Comparison of ENCODE assay signal across 10 cellular contexts in the genomic region with DNA sequence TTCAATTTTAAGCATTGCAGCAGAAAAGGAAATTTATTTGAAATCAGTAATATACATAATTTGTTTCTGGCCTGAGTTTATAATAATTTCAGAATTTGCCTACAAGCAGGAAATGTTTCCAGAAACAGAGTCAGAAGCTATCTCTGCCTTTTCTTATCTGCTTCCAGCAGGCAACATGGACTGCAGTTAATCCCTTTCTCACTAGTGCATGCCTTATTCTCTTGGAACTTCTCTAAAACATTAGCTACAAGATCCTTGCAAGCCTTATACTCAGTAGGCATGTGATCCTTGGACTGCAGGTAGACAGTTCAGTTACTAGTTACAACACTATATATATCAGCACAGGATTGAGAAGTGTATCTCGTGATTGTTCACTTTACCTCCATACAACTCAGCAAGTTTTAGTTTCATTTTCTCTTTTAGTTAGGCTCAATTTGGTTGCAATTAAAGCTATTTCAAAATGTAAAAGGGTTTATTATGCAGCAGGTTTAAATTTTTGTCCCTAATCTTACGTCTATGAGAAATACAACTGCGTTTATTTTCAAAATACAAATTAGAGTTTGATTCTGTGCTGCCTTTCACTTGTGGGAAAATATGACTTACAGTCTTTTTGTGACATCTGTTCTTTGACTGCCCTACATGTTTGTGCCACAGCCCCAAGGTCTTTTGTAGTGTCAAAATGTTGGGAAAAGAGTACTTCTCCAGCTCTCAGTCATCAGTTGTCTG.
DNase-seq lines count a peak whose midpoint lies in the region; ATAC-seq, FAIRE-seq and TF ChIP-seq lines count a peak whose summit lies in the region.
"Had no signal": no experiment of that assay in that cellular context is flagged by ENCODE, and none has a peak within 500 bp of the region (broad histone marks: within the 10 kb centered on the region; RNA-seq: fewer than 3 reads in every experiment).

No MANE protein-coding gene starts in this region.

- H3K27me3 ChIP-seq in OCI-LY1 (ENCODE audit: insufficient read depth, low read length) (no peaks in the 10 kb centered on the region), H1 (replicated peaks in 1 of 4; ENCODE audit: control insufficient read depth in 3 of 4, extremely low read depth in 1 of 4, insufficient read depth in 3 of 4, low read length in 3 of 4) (no peaks in the 10 kb centered on the region), WERI-Rb-1 (ENCODE audit: insufficient read depth, low read depth, severe bottlenecking) (no peaks in the 10 kb centered on the region)

- H3K4me1 ChIP-seq in OCI-LY1 (ENCODE audit: insufficient read depth, low read length, severe bottlenecking) (peaks cover 12% of the 10 kb centered on the region), H1 (replicated peaks in 1 of 4; ENCODE audit: control insufficient read depth in 3 of 4, insufficient read depth in 4 of 4, low read length in 3 of 4) (no peaks in the 10 kb centered on the region)

- WGBS in H1 (ENCODE audit: extremely low coverage in 1 of 2, insufficient coverage in 1 of 2, insufficient read length in 1 of 2, insufficient replicate concordance in 2 of 2, low coverage in 1 of 2, low lambda C conversion rate in 2 of 2, missing lambda C conversion rate in 1 of 2), 2 experiments = 80% methylated on average over 3 of the region's 3 CpGs; no CpG with 5 or more reads in 1 of the 2 experiments

- TF ChIP-seq EP300 in H1 (IDR thresholded peaks at IDR 0.05; ENCODE audit: borderline replicate concordance in 1 of 2, low read depth in 2 of 2, low read length in 2 of 2) = no peak

- H3K79me2 ChIP-seq in OCI-LY1 (ENCODE audit: insufficient read depth, low read length) (no peaks in the 10 kb centered on the region), H1 (ENCODE audit: control insufficient read depth in 1 of 2, insufficient read depth in 2 of 2, low read length in 2 of 2) (no peaks in the 10 kb centered on the region)

- peak; percentile 1 for DNase-seq in GM20000 (ENCODE audit: low spot score)
- no peak for DNase-seq in H1 (ENCODE audit: low read depth in 1 of 2, low spot score in 2 of 2)
- DNase-seq in natural killer cell treated with Interleukin-12 subunit alpha and Interleukin-12 subunit beta and Interleukin-15 and Interleukin-18, amount 100 ng/mL, for 72 hours (ENCODE audit: low spot score) = no peak
- no peak for DNase-seq in sciatic nerve (ENCODE audit: low spot score)
- DNase-seq in WERI-Rb-1 = no peak
- DNase-seq in RWPE1 (ENCODE audit: low spot score) = no peak
- no peak for DNase-seq in AG08396 (ENCODE audit: low spot score)
- DNase-seq: activated naive CD4-positive, alpha-beta T cell treated with Interleukin-2 at 50 U/mL for 16 hours had no signal

- POLR2A ChIA-PET in H1 (lab: Charles Lee; ENCODE audit: partially characterized antibody) = no interaction called here
- POLR2A ChIA-PET in RWPE1 (lab: Yijun Ruan, JAX; ENCODE audit: low non-redundant PET) = no interaction called here

- TF ChIP-seq CTCF in GM20000 (IDR thresholded peaks at IDR 0.05; ENCODE audit: extremely low read depth, missing control alignments) (no peak), OCI-LY1 (IDR thresholded peaks at IDR 0.05; ENCODE audit: low read length) (no peak), H1 (IDR thresholded peaks at IDR 0.05; ENCODE audit: control extremely low read depth in 1 of 3, insufficient read depth in 1 of 3, low read depth in 1 of 3, low read length in 3 of 3) (no peak), WERI-Rb-1 (IDR thresholded peaks at IDR 0.05; ENCODE audit: low read depth, low read length) (no peak), RWPE1 (conservative IDR thresholded peaks at IDR 0.05; ENCODE audit: low read depth) (no peak)

- intact Hi-C loops in sciatic nerve (cut with DNase I) = no loop called here

- no peak overlapping the region for H3K27ac Mint-ChIP-seq in natural killer cell treated with Interleukin-12 subunit alpha and Interleukin-12 subunit beta and Interleukin-15 and Interleukin-18, amount 100 ng/mL, for 72 hours
- H3K27ac Mint-ChIP-seq: WTC11 had no signal

- no peaks in the 10 kb centered on the region for H3K9me3 ChIP-seq in OCI-LY1 (ENCODE audit: low read length)
- no peaks in the 10 kb centered on the region for H3K9me3 ChIP-seq in H1 (ENCODE audit: insufficient read depth in 2 of 2, low read depth in 1 of 2, low read length in 1 of 2)
- H3K9me3 ChIP-seq in WERI-Rb-1 (ENCODE audit: severe bottlenecking) = no peaks in the 10 kb centered on the region

- no peak for TF ChIP-seq RAD21 in H1 (IDR thresholded peaks at IDR 0.05 in 1 of 2, conservative IDR thresholded peaks at IDR 0.05 in 1 of 2; ENCODE audit: low read depth in 2 of 2, low read length in 2 of 2)

- H2BK15ac ChIP-seq in H1 (ENCODE audit: low read length) = no peak overlapping the region

- ATAC-seq in natural killer cell treated with Interleukin-12 subunit alpha and Interleukin-12 subunit beta and Interleukin-15 and Interleukin-18, amount 100 ng/mL, for 72 hours = no peak
- ATAC-seq in sciatic nerve = no peak
- ATAC-seq: WTC11 had no signal

- no peaks in the 10 kb centered on the region for H3F3A ChIP-seq in OCI-LY1 (ENCODE audit: insufficient read depth, low read length)

- H3K4me1 Mint-ChIP-seq in natural killer cell treated with Interleukin-12 subunit alpha and Interleukin-12 subunit beta and Interleukin-15 and Interleukin-18, amount 100 ng/mL, for 72 hours (ENCODE audit: low read depth in 2 of 2) = peaks cover 6 to 11% of the 10 kb centered on the region in 2 donors

- no peak overlapping the region for H4K5ac ChIP-seq in H1 (ENCODE audit: insufficient read length, low read depth, low read length)

- no peak overlapping the region for H4K8ac ChIP-seq in H1 (ENCODE audit: extremely low read depth, insufficient read depth, low read length)

- no peak overlapping the region for H3K14ac ChIP-seq in H1 (ENCODE audit: insufficient read length)

- H2AFZ ChIP-seq in OCI-LY1 (ENCODE audit: low read length) (peak overlapping the region; percentile 94), H1 (ENCODE audit: low read length) (peak overlapping the region; percentile 59; the same call in 1 of the 2 replicates)

- no peaks in the 10 kb centered on the region for H3K9me2 ChIP-seq in OCI-LY1 (ENCODE audit: low read depth, low read length)

- no peaks in the 10 kb centered on the region for H3K27me3 Mint-ChIP-seq in natural killer cell treated with Interleukin-12 subunit alpha and Interleukin-12 subunit beta and Interleukin-15 and Interleukin-18, amount 100 ng/mL, for 72 hours

- H3K9ac ChIP-seq in OCI-LY1 (ENCODE audit: low read length) (no peak overlapping the region), H1 (replicated peaks in 1 of 4; ENCODE audit: extremely low read depth in 1 of 4, low read depth in 3 of 4, low read length in 3 of 4) (no peak overlapping the region)

- no peak overlapping the region for H2AK5ac ChIP-seq in H1 (ENCODE audit: low read depth, low read length)

- H3K36me3 ChIP-seq in OCI-LY1 (ENCODE audit: insufficient read depth, low read length) (no peaks in the 10 kb centered on the region), H1 (ENCODE audit: control insufficient read depth in 2 of 4, insufficient read depth in 4 of 4, low read length in 3 of 4) (no peaks in the 10 kb centered on the region), WERI-Rb-1 (no peaks in the 10 kb centered on the region)

- TF ChIP-seq POLR2A in H1 (IDR thresholded peaks at IDR 0.05; ENCODE audit: control extremely low read depth in 1 of 2, low read depth in 2 of 2, low read length in 2 of 2) = no peak

- no peak overlapping the region for H3K56ac ChIP-seq in H1 (replicated peaks; ENCODE audit: insufficient read length, low read depth, low read length)

- H2BK12ac ChIP-seq in H1 (ENCODE audit: low read depth, low read length) = no peak overlapping the region

- H2BK20ac ChIP-seq in H1 (ENCODE audit: low read length) = no peak overlapping the region

- H3K4me3 Mint-ChIP-seq in natural killer cell treated with Interleukin-12 subunit alpha and Interleukin-12 subunit beta and Interleukin-15 and Interleukin-18, amount 100 ng/mL, for 72 hours = peak overlapping the region; percentile 53
- H3K4me3 Mint-ChIP-seq: WTC11 had no signal

- no peak overlapping the region for H3K18ac ChIP-seq in H1 (ENCODE audit: extremely low read depth, low read length)

- no peak overlapping the region for H3K23ac ChIP-seq in H1 (ENCODE audit: insufficient read length)

- no peak overlapping the region for H4K91ac ChIP-seq in H1 (replicated peaks; ENCODE audit: insufficient read length, low read length)

- no peak overlapping the region for H3K27ac ChIP-seq in OCI-LY1 (ENCODE audit: low read depth, low read length, poor library complexity, severe bottlenecking)
- H3K27ac ChIP-seq in H1 (ENCODE audit: low read depth, low read length) = no peak overlapping the region
- no peak overlapping the region for H3K27ac ChIP-seq in WERI-Rb-1
- H3K27ac ChIP-seq in RWPE1 = no peak overlapping the region

- H3K79me1 ChIP-seq in H1 (ENCODE audit: low read depth, low read length) = no peaks in the 10 kb centered on the region

- H2BK120ac ChIP-seq in H1 (replicated peaks; ENCODE audit: low read depth, low read length) = no peak overlapping the region

- CTCF ChIA-PET in H1 (lab: Charles Lee; ENCODE audit: partially characterized antibody) = no interaction called here
- CTCF ChIA-PET in RWPE1 (lab: Yijun Ruan, JAX) = no interaction called here

- no peak overlapping the region for H3K4ac ChIP-seq in H1 (replicated peaks; ENCODE audit: insufficient read length, low read depth, low read length)

- no peak overlapping the region for H2BK5ac ChIP-seq in H1 (ENCODE audit: low read depth, low read length)

- H3K4me2 ChIP-seq in OCI-LY1 (ENCODE audit: low read length) (peak overlapping the region; percentile 62), H1 (ENCODE audit: insufficient read depth in 1 of 2, low read depth in 2 of 2, low read length in 2 of 2) (no peak overlapping the region)

- H4K20me1 ChIP-seq in OCI-LY1 (ENCODE audit: insufficient read depth, low read length) = no peaks in the 10 kb centered on the region
- H4K20me1 ChIP-seq in H1 (replicated peaks in 1 of 2; ENCODE audit: control insufficient read depth in 1 of 2, insufficient read depth in 2 of 2, low read length in 2 of 2) = no peaks in the 10 kb centered on the region

- no peak for FAIRE-seq in H1 (lab: Jason Lieb, UNC)

- H3K36me3 Mint-ChIP-seq in natural killer cell treated with Interleukin-12 subunit alpha and Interleukin-12 subunit beta and Interleukin-15 and Interleukin-18, amount 100 ng/mL, for 72 hours = peaks cover 6% of the 10 kb centered on the region
- H3K36me3 Mint-ChIP-seq: WTC11 had no signal

- no peaks in the 10 kb centered on the region for H3K23me2 ChIP-seq in H1 (ENCODE audit: low read depth, low read length)

- H3K9me3 Mint-ChIP-seq in natural killer cell treated with Interleukin-12 subunit alpha and Interleukin-12 subunit beta and Interleukin-15 and Interleukin-18, amount 100 ng/mL, for 72 hours = peaks cover 13% of the 10 kb centered on the region
- H3K9me3 Mint-ChIP-seq: WTC11 had no signal

- H3K4me3 ChIP-seq in OCI-LY1 (ENCODE audit: low read depth, low read length, poor library complexity, severe bottlenecking) = peak overlapping the region; percentile 44
- no peak overlapping the region for H3K4me3 ChIP-seq in H1 (ENCODE audit: extremely low read depth in 1 of 4, insufficient read depth in 2 of 4, low read depth in 3 of 4, low read length in 4 of 4)
- H3K4me3 ChIP-seq in WERI-Rb-1 (ENCODE audit: low read depth, low read length) = no peak overlapping the region

TF ChIP-seq in H1, 55 proteins besides CTCF, POLR2A, EP300 and RAD21 (continues in another document):
- TF ChIP-seq KDM1A (IDR thresholded peaks at IDR 0.05; ENCODE audit: borderline replicate concordance, low read length) (no peak), CREB1 (IDR thresholded peaks at IDR 0.05) (no peak)
